Comparison of ENCODE assay signal across 8 cellular contexts in the genomic region with DNA sequence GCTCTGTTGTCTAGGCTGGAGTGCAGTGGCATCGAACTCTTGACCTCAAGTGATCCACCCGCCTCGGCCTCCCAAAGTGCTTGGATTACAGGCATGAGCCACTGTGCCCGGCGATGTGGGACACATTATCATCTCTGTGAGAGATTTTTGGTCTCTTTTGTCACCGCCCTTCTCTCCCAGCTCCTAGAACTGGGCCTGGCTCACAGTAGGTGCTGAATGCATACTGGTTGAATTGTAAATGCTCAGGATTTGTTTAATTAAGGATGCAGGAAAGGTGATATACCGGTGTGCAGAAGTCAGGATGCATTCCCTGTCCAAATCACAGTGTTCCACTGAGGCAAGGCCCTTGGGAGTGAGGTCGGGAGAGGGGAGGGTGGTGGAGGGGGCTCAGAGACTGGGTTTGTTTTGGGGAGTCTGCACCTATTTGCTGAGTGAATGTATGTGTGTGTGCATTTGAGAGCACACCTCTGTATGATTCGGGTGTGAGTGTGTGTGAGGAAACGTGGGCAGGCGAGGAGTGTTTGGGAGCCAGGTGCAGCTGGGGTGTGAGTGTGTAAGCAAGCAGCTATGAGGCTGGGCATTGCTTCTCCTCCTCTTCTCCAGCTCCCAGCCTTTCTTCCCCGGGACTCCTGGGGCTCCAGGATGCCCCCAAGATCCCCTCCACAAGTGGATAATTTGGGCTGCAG. TPM values are rescaled to one million over a fixed set of nuclear protein-coding genes. Genes with fewer than 3 reads are reported as not detected.
A peak's percentile ranks its signal among the peaks of the same experiment; 100 is the strongest.
DNase-seq lines count a peak whose midpoint lies in the region; ATAC-seq and TF ChIP-seq lines count a peak whose summit lies in the region.

No MANE protein-coding gene starts in this region.

- H3K27ac Mint-ChIP-seq in activated naive CD8-positive, alpha-beta T cell treated with anti-CD3 and anti-CD28 coated beads, Interleukin-2, amount 50 U/mL, for 24 hours = no peak overlapping the region

- H3K27me3 Mint-ChIP-seq in activated naive CD8-positive, alpha-beta T cell treated with anti-CD3 and anti-CD28 coated beads, Interleukin-2, amount 50 U/mL, for 24 hours = peaks cover 2% of the 10 kb centered on the region

- H4K8ac ChIP-seq in mesenchymal stem cell (ENCODE audit: low read length) = peak overlapping the region; percentile 19

- no peak overlapping the region for H2BK120ac ChIP-seq in mesenchymal stem cell (ENCODE audit: low read depth, low read length)

- H3K79me1 ChIP-seq in mesenchymal stem cell (replicated peaks; ENCODE audit: low read length, poor library complexity, severe bottlenecking) = peaks cover 21% of the 10 kb centered on the region

- H3K27ac ChIP-seq in A673 (ENCODE audit: low read depth, low read length, poor library complexity, severe bottlenecking) (peak overlapping the region; percentile 31), mesenchymal stem cell (ENCODE audit: low read length, poor library complexity, severe bottlenecking) (peak overlapping the region; percentile 22)

- H2AFZ ChIP-seq in mesenchymal stem cell (ENCODE audit: low read depth, low read length) = no peak overlapping the region

- intact Hi-C loops in A673 (cut with micrococcal nuclease; ENCODE audit: unreplicated experiment) = loop anchor here (5.0 kb wide), 1 partner anchor 59 kb away; a partner anchor contains a TSS

- H4K91ac ChIP-seq in mesenchymal stem cell (ENCODE audit: low read length) = no peak overlapping the region

- H3K18ac ChIP-seq in mesenchymal stem cell (ENCODE audit: low read depth in 1 of 2, low read length in 2 of 2) = peak overlapping the region in 1 of 2 experiments; percentile 77

- H3K4ac ChIP-seq in mesenchymal stem cell (ENCODE audit: low read depth in 1 of 2, low read length in 2 of 2) = peak overlapping the region in 1 of 2 experiments; percentile 90

- H3K14ac ChIP-seq in mesenchymal stem cell (ENCODE audit: low read length in 2 of 2) = peak overlapping the region in 1 of 2 experiments; percentile 66

- H2BK5ac ChIP-seq in mesenchymal stem cell (ENCODE audit: low read depth, low read length, poor library complexity, severe bottlenecking) = no peak overlapping the region

- no peak for TF ChIP-seq CTCF in A673 (conservative IDR thresholded peaks at IDR 0.05; ENCODE audit: low read depth, low read length)

- no peak overlapping the region for H3K4me2 ChIP-seq in mesenchymal stem cell (ENCODE audit: low read length, poor library complexity, severe bottlenecking)

- CTCF ChIA-PET in A673 (lab: Charles Lee) (no interaction called here), HEK293T (lab: Yijun Ruan, JAX) (interaction anchor here (0.6 to 2.0 kb wide), 2 partner anchors 21 to 63 kb away, joined by 3 to 4 read pairs; no protein-coding TSS in a partner anchor)

- peak overlapping the region; percentile 54 for H3K4me3 ChIP-seq in A673 (ENCODE audit: low read depth, low read length, poor library complexity, severe bottlenecking)
- H3K4me3 ChIP-seq in H7 (ENCODE audit: insufficient read depth, low read depth, low read length) = peak overlapping the region; percentile 60
- no peak overlapping the region for H3K4me3 ChIP-seq in mesenchymal stem cell (ENCODE audit: insufficient read depth in 1 of 2, low read depth in 1 of 2, low read length in 2 of 2)

- H3K27me3 ChIP-seq in A673 (replicated peaks; ENCODE audit: insufficient read depth, low read depth, low read length, poor library complexity) (no peaks in the 10 kb centered on the region), H7 (ENCODE audit: control insufficient read depth, insufficient read depth, low read length) (no peaks in the 10 kb centered on the region), mesenchymal stem cell (ENCODE audit: control insufficient read depth in 1 of 2, insufficient read depth in 1 of 2, low read length in 2 of 2) (peaks cover 0 to 74% of the 10 kb centered on the region in 2 experiments)

- peaks cover 7% of the 10 kb centered on the region for H3K4me1 Mint-ChIP-seq in activated naive CD8-positive, alpha-beta T cell treated with anti-CD3 and anti-CD28 coated beads, Interleukin-2, amount 50 U/mL, for 24 hours

- 38% methylated on average over 10 of the region's 12 CpGs for WGBS in mesenchymal stem cell

- peak overlapping the region in 1 of 2 experiments; percentile 3 for H3K23ac ChIP-seq in mesenchymal stem cell (ENCODE audit: low read length in 2 of 2)

- H2BK12ac ChIP-seq in mesenchymal stem cell (ENCODE audit: low read length in 2 of 2) = peak overlapping the region; percentile 21 to 42

- no peak for DNase-seq in A673 (ENCODE audit: low spot score)
- peak; percentile 45 for DNase-seq in H7
- DNase-seq in activated naive CD8-positive, alpha-beta T cell treated with anti-CD3 and anti-CD28 coated beads, Interleukin-2, amount 50 U/mL, for 24 hours = no peak
- no peak for DNase-seq in mesenchymal stem cell
- no peak for DNase-seq in pons (ENCODE audit: low spot score)
- DNase-seq in HEK293T (ENCODE audit: extremely low spot score) = no peak
- DNase-seq in CD1c-positive myeloid dendritic cell (ENCODE audit: extremely low spot score) = no peak

- no peaks in the 10 kb centered on the region for H3K36me3 Mint-ChIP-seq in activated naive CD8-positive, alpha-beta T cell treated with anti-CD3 and anti-CD28 coated beads, Interleukin-2, amount 50 U/mL, for 24 hours (ENCODE audit: low read depth)

- POLR2A ChIA-PET in A673 (lab: Charles Lee; ENCODE audit: low non-redundant PET) = no interaction called here
- POLR2A ChIA-PET in HEK293T (lab: Yijun Ruan, JAX) = interaction anchor here (1.1 kb wide), 2 partner anchors 9 to 58 kb away, joined by 3 read pairs; a partner anchor contains a TSS

- no peaks in the 10 kb centered on the region for H3K9me3 Mint-ChIP-seq in activated naive CD8-positive, alpha-beta T cell treated with anti-CD3 and anti-CD28 coated beads, Interleukin-2, amount 50 U/mL, for 24 hours

- peak overlapping the region; percentile 79 for H3K4me3 Mint-ChIP-seq in activated naive CD8-positive, alpha-beta T cell treated with anti-CD3 and anti-CD28 coated beads, Interleukin-2, amount 50 U/mL, for 24 hours

- peak overlapping the region; percentile 78 for H2AK5ac ChIP-seq in mesenchymal stem cell (ENCODE audit: low read length, severe bottlenecking)

- no peak overlapping the region for H2BK15ac ChIP-seq in mesenchymal stem cell (ENCODE audit: low read depth, poor library complexity, severe bottlenecking)

- peaks cover 45% of the 10 kb centered on the region for H3K4me1 ChIP-seq in A673 (ENCODE audit: insufficient read depth, low read length, poor library complexity, severe bottlenecking)
- H3K4me1 ChIP-seq in mesenchymal stem cell (ENCODE audit: control insufficient read depth, insufficient read depth, low read depth, low read length) = peaks cover 52% of the 10 kb centered on the region

- TSS peak; percentile 44 for BruUV-seq in A673 (replicated peaks; lab: Mats Ljungman, UMichigan)

- H3K36me3 ChIP-seq in A673 (ENCODE audit: insufficient read depth, low read length, poor library complexity, severe bottlenecking) (peaks cover 7% of the 10 kb centered on the region), H7 (replicated peaks; ENCODE audit: control insufficient read depth, insufficient read depth, low read length) (peaks cover 21% of the 10 kb centered on the region), mesenchymal stem cell (ENCODE audit: control insufficient read depth in 1 of 2, insufficient read depth in 2 of 2, low read depth in 1 of 2, low read length in 2 of 2) (peaks cover 0 to 27% of the 10 kb centered on the region in 2 experiments)

- H3K9me3 ChIP-seq in A673 (ENCODE audit: low read depth, low read length, poor library complexity, severe bottlenecking) (no peaks in the 10 kb centered on the region), mesenchymal stem cell (ENCODE audit: control insufficient read depth, low read length) (no peaks in the 10 kb centered on the region)

- H3K9ac ChIP-seq in mesenchymal stem cell (ENCODE audit: low read length) = no peak overlapping the region

- ATAC-seq in activated naive CD8-positive, alpha-beta T cell treated with anti-CD3 and anti-CD28 coated beads, Interleukin-2, amount 50 U/mL, for 24 hours = no peak
- no peak for ATAC-seq in HG03025 (IDR thresholded peaks at IDR 0.05; ENCODE audit: low FRiP score, unreplicated experiment)

TF ChIP-seq in HEK293T, 16 proteins besides CTCF, POLR2A, EP300 and RAD21:
- TF ChIP-seq HDGF (IDR thresholded peaks at IDR 0.05; ENCODE audit: borderline replicate concordance) (no peak), FOXA1 (IDR thresholded peaks at IDR 0.05) (no peak), CTBP1 (IDR thresholded peaks at IDR 0.05; ENCODE audit: borderline replicate concordance) (no peak), TARDBP (IDR thresholded peaks at IDR 0.05) (no peak), ZNF384 (IDR thresholded peaks at IDR 0.05) (no peak), LEF1 (IDR thresholded peaks at IDR 0.05; ENCODE audit: borderline replicate concordance) (no peak), ELF4 (IDR thresholded peaks at IDR 0.05) (no peak), ARNT (IDR thresholded peaks at IDR 0.05) (no peak), FOXK2 (IDR thresholded peaks at IDR 0.05) (no peak), SP1 (IDR thresholded peaks at IDR 0.05) (no peak)

RNA-seq across cellular contexts. Expression of a gene that starts 1.0 kb away (rescaled TPM):
- 179 and 209 TPM in 2 replicates for total RNA-seq in A673 (2021)
- total RNA-seq in H7 (2014; rRNA removed; shearing (Covaris generic)) = 578 and 613 TPM in 2 replicates
- polyA plus RNA-seq in mesenchymal stem cell (2013, experiment 1 of 2) = 831 TPM
- polyA plus RNA-seq in mesenchymal stem cell (2013, experiment 2 of 2) = 807 TPM

RNA-seq across cellular contexts. Expression of a gene that starts 43.0 kb away (rescaled TPM):
- 15.4 and 16.2 TPM in 2 replicates for total RNA-seq in A673 (2021)
- total RNA-seq in H7 (2014; rRNA removed; shearing (Covaris generic)) = 318 and 445 TPM in 2 replicates
- 1,135 TPM for polyA plus RNA-seq in mesenchymal stem cell (2013, experiment 1 of 2)
- polyA plus RNA-seq in mesenchymal stem cell (2013, experiment 2 of 2) = 1,108 TPM

RNA-seq across cellular contexts. Expression of a gene that starts 58.4 kb away (rescaled TPM):
- total RNA-seq in A673 (2021) = 393 and 400 TPM in 2 replicates
- 581 and 770 TPM in 2 replicates for total RNA-seq in H7 (2014; rRNA removed; shearing (Covaris generic))
- 387 TPM for polyA plus RNA-seq in mesenchymal stem cell (2013, experiment 1 of 2)
- polyA plus RNA-seq in mesenchymal stem cell (2013, experiment 2 of 2) = 364 TPM

Comparison
In these comparisons a context has a peak if more than half of its experiments do, and no peak if none do; other contexts are left out.
1. H3K4me3 ChIP-seq: peak in A673 (single experiment) and H7 (single experiment); none in mesenchymal stem cell (0 of 2).
2. RNA of a gene that starts 43.0 kb away (total RNA-seq): 318 to 445 TPM in H7; 15.4 to 16.2 TPM in A673; every median in the first group is over 10 times any median in the second.